8 cellular contexts compared by ENCODE assay signal in the genomic region with DNA sequence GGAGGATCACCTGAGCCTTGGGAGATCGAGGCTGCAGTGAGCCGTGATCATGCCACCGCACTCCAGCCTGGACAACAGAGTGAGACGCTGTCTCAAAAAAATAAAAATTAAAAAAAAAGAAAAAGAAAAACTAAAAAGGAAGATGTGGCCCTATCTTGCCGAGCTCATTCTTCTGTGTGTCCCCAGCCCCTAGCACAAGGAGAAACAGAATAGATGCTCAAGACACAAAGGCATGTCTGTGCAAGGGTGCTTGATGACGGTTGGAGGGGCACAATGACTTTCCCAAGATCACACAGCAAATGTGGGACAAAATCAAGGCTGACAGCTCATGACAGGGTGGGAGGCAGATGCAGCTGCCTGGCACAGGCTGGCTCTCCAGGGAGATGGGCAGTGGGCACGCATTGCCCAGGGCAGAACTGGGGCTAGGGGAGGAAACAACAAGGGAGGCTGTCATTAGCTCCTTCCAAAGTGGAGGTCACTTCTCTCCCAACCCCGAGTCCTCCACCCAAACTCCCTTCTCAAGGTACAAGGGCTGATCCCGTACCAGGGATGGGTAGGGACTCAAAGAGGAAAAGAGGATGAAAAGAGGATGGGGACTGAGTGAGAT. TPM values are rescaled to one million over a fixed set of nuclear protein-coding genes. Genes with fewer than 3 reads are reported as not detected.
A peak's percentile ranks its signal among the peaks of the same experiment; 100 is the strongest.
DNase-seq lines count a peak whose midpoint lies in the region; ATAC-seq and TF ChIP-seq lines count a peak whose summit lies in the region.

No MANE protein-coding gene starts in this region.

- H2BK5ac ChIP-seq in neuronal stem cell (ENCODE audit: low read length), result peak overlapping the region; percentile 90

- peak overlapping the region; percentile 72 for H3K9ac ChIP-seq in PC-3 (ENCODE audit: low read length)
- peak overlapping the region; percentile 88 for H3K9ac ChIP-seq in endocrine pancreas (ENCODE audit: control insufficient read depth, insufficient read depth, low read length)
- H3K9ac ChIP-seq in neuronal stem cell (ENCODE audit: low read depth, low read length, poor library complexity), result peak overlapping the region; percentile 84

- peak overlapping the region; percentile 1 for H3K18ac ChIP-seq in neuronal stem cell (ENCODE audit: low read length)

- no peaks in the 10 kb centered on the region for H3K9me2 ChIP-seq in PC-3 (replicated peaks; ENCODE audit: low read length)

- CTCF ChIA-PET in PC-3 (lab: Charles Lee), result no interaction called here

- H3K14ac ChIP-seq in neuronal stem cell (ENCODE audit: low read length), result no peak overlapping the region

- H3K36me3 ChIP-seq in PC-3 (ENCODE audit: low read depth, low read length) (peaks cover 11% of the 10 kb centered on the region; the same call in 1 of the 2 replicates), endocrine pancreas (ENCODE audit: control insufficient read depth, insufficient read depth, low read length) (peaks cover 3% of the 10 kb centered on the region), neuronal stem cell (replicated peaks in 1 of 2; ENCODE audit: control insufficient read depth in 2 of 2, insufficient read depth in 2 of 2, low read length in 2 of 2) (peaks cover 6 to 14% of the 10 kb centered on the region in 2 donors)

- H3K23ac ChIP-seq in neuronal stem cell (ENCODE audit: low read depth, low read length, poor library complexity), result no peak overlapping the region

- no peak overlapping the region for H4K8ac ChIP-seq in neuronal stem cell (ENCODE audit: low read depth, low read length)

- H2BK12ac ChIP-seq in neuronal stem cell (ENCODE audit: low read length), result no peak overlapping the region

- no peaks in the 10 kb centered on the region for H4K20me1 ChIP-seq in PC-3 (ENCODE audit: low read length)

- no peaks in the 10 kb centered on the region for H3F3A ChIP-seq in PC-3 (ENCODE audit: low read length, unreplicated experiment)

- H3K36me3 Mint-ChIP-seq in CD14-positive monocyte, result peaks cover 0 to 3% of the 10 kb centered on the region in 2 donors

- H4K91ac ChIP-seq in neuronal stem cell (ENCODE audit: low read depth, low read length, poor library complexity), result no peak overlapping the region

- H3K27ac ChIP-seq in PC-3 (ENCODE audit: low read length), result peak overlapping the region; percentile 81; the same call in 1 of the 2 replicates
- H3K27ac ChIP-seq in neuronal stem cell (replicated peaks; ENCODE audit: low read length), result peak overlapping the region; percentile 81

- H3K27me3 Mint-ChIP-seq in CD14-positive monocyte (ENCODE audit: low read depth in 3 of 3), result peaks cover 4 to 18% (median 10%) of the 10 kb centered on the region in 3 donors

- no TSS peak for BruUV-seq in PC-3 (replicated peaks; lab: Mats Ljungman, UMichigan)

- ATAC-seq in PC-3 (no peak), GM21717 (IDR thresholded peaks at IDR 0.05; ENCODE audit: unreplicated experiment) (no peak)

- TF ChIP-seq CTCF in CD14-positive monocyte (IDR thresholded peaks at IDR 0.05), result no peak
- TF ChIP-seq CTCF in PC-3 (conservative IDR thresholded peaks at IDR 0.05; ENCODE audit: low read depth, low read length), result no peak

- H3K4me3 Mint-ChIP-seq in CD14-positive monocyte, result peak overlapping the region; percentile 89 to 99

- POLR2A ChIA-PET in PC-3 (lab: Charles Lee; ENCODE audit: unreplicated experiment), result no interaction called here

- no peak for DNase-seq in CD14-positive monocyte (ENCODE audit: low spot score)
- no peak for DNase-seq in PC-3
- no peak for DNase-seq in neuronal stem cell (ENCODE audit: low spot score)
- DNase-seq in NCI-H1436 (lab: John Stamatoyannopoulos, UW), result no peak
- DNase-seq in middle frontal gyrus (ENCODE audit: extremely low spot score, low spot score), result no peak
- no peak for DNase-seq in GDM1 (lab: John Stamatoyannopoulos, UW)

- no peaks in the 10 kb centered on the region for H3K27me3 ChIP-seq in PC-3 (ENCODE audit: low read length)
- H3K27me3 ChIP-seq in endocrine pancreas (ENCODE audit: control insufficient read depth, insufficient read depth, low read length), result no peaks in the 10 kb centered on the region
- H3K27me3 ChIP-seq in neuronal stem cell (ENCODE audit: control insufficient read depth in 3 of 3, insufficient read depth in 3 of 3, low read depth in 1 of 3, low read length in 3 of 3), result peaks cover 0 to 3% (median 0%) of the 10 kb centered on the region in 3 experiments

- H3K4me2 ChIP-seq in PC-3 (ENCODE audit: low read length) (peak overlapping the region; percentile 92), neuronal stem cell (ENCODE audit: insufficient read depth, low read length, poor library complexity, severe bottlenecking) (peak overlapping the region; percentile 93)

- peaks cover 16% of the 10 kb centered on the region for H3K4me1 Mint-ChIP-seq in CD14-positive monocyte

- H2BK15ac ChIP-seq in neuronal stem cell (ENCODE audit: low read length), result no peak overlapping the region

- H3K4me1 ChIP-seq in PC-3 (ENCODE audit: insufficient read depth, low read length) (peaks cover 12% of the 10 kb centered on the region), endocrine pancreas (ENCODE audit: control insufficient read depth, insufficient read depth, low read length) (no peaks in the 10 kb centered on the region), neuronal stem cell (ENCODE audit: control insufficient read depth in 2 of 2, insufficient read depth in 1 of 2, low read depth in 1 of 2, low read length in 2 of 2) (peaks cover 8 to 11% of the 10 kb centered on the region in 2 donors)

- H3K27ac Mint-ChIP-seq in CD14-positive monocyte, result peak overlapping the region in 4 of 7 donors; percentile 24 to 73 (median 42)

- intact Hi-C loops in CD14-positive monocyte (cut with micrococcal nuclease), result no loop called here
- intact Hi-C loops in PC-3 (cut with micrococcal nuclease), result no loop called here

- WGBS in neuronal stem cell (ENCODE audit: extremely low coverage in 2 of 2, insufficient read length in 2 of 2, insufficient replicate concordance in 1 of 2), 2 donors, result no CpG with 5 or more reads among the region's 9 CpGs

- peaks cover 11% of the 10 kb centered on the region; the same call in 1 of the 2 replicates for H3K79me2 ChIP-seq in PC-3 (ENCODE audit: low read length)

- H3K4me3 ChIP-seq in PC-3 (ENCODE audit: low read length) (peak overlapping the region; percentile 79), endocrine pancreas (ENCODE audit: control insufficient read depth, insufficient read depth, low read length) (no peak overlapping the region), neuronal stem cell (ENCODE audit: low read length in 2 of 2) (peak overlapping the region; percentile 79 to 99)

- H3K9me3 Mint-ChIP-seq in CD14-positive monocyte, result peaks cover 6 to 20% (median 17%) of the 10 kb centered on the region in 7 donors

- H3K4ac ChIP-seq in neuronal stem cell (ENCODE audit: low read length), result no peak overlapping the region

- H2BK120ac ChIP-seq in neuronal stem cell (ENCODE audit: low read depth, low read length), result no peak overlapping the region

- H2AFZ ChIP-seq in PC-3 (ENCODE audit: low read length), result peak overlapping the region; percentile 91
- peak overlapping the region; percentile 94 for H2AFZ ChIP-seq in neuronal stem cell (ENCODE audit: low read length)

- peaks cover 8% of the 10 kb centered on the region for H3K9me3 ChIP-seq in PC-3 (ENCODE audit: low read length)
- no peaks in the 10 kb centered on the region for H3K9me3 ChIP-seq in endocrine pancreas (ENCODE audit: control insufficient read depth, low read length)
- H3K9me3 ChIP-seq in neuronal stem cell (replicated peaks in 1 of 2; ENCODE audit: control insufficient read depth in 2 of 2, insufficient read depth in 1 of 2, low read depth in 1 of 2, low read length in 2 of 2), result no peaks in the 10 kb centered on the region

- no peak overlapping the region for H2AK5ac ChIP-seq in neuronal stem cell (ENCODE audit: low read depth, low read length)

- H3K79me1 ChIP-seq in neuronal stem cell (ENCODE audit: low read depth, low read length), result peaks cover 2% of the 10 kb centered on the region

RNA-seq across cellular contexts. Expression of a gene that starts 0.8 kb away (rescaled TPM):
- under 1 TPM; 0.09 to 0.56 TPM for polyA plus RNA-seq in CD14-positive monocyte
- 50.7 and 55.7 TPM in 2 replicates for total RNA-seq in PC-3 (2014; rRNA removed)
- polyA plus RNA-seq in neuronal stem cell (2013, experiment 1 of 2), result 27.7 TPM
- 26.1 TPM for polyA plus RNA-seq in neuronal stem cell (2013, experiment 2 of 2)

RNA-seq across cellular contexts. Expression of a gene that starts 20.8 kb away (rescaled TPM):
- under 1 TPM; 0.03 to 0.12 TPM for polyA plus RNA-seq in CD14-positive monocyte
- total RNA-seq in PC-3 (2014; rRNA removed), result 13.8 and 18.7 TPM in 2 replicates
- polyA plus RNA-seq in neuronal stem cell (2013, experiment 1 of 2), result 52.4 TPM
- polyA plus RNA-seq in neuronal stem cell (2013, experiment 2 of 2), result 51.5 TPM

RNA-seq across cellular contexts. Expression of a gene that starts 34.4 kb away (rescaled TPM):
- polyA plus RNA-seq in CD14-positive monocyte, result 1 to 10 TPM; 8.0 to 9.4 TPM
- total RNA-seq in PC-3 (2014; rRNA removed), result 160 and 193 TPM in 2 replicates
- 5.1 TPM for polyA plus RNA-seq in neuronal stem cell (2013, experiment 1 of 2)
- 4.6 TPM for polyA plus RNA-seq in neuronal stem cell (2013, experiment 2 of 2)

RNA-seq across cellular contexts. Expression of a gene that starts 48.8 kb away (rescaled TPM):
- 1 to 10 TPM; 4.5 to 5.6 TPM for polyA plus RNA-seq in CD14-positive monocyte
- 18.5 and 21.5 TPM in 2 replicates for total RNA-seq in PC-3 (2014; rRNA removed)
- 40.2 TPM for polyA plus RNA-seq in neuronal stem cell (2013, experiment 1 of 2)
- 40.1 TPM for polyA plus RNA-seq in neuronal stem cell (2013, experiment 2 of 2)

RNA-seq across cellular contexts. Expression of a gene that starts 55.6 kb away (rescaled TPM):
- polyA plus RNA-seq in CD14-positive monocyte, result under 1 TPM; 0.28 to 0.88 TPM
- total RNA-seq in PC-3 (2014; rRNA removed), result 3.4 and 5.0 TPM in 2 replicates
- polyA plus RNA-seq in neuronal stem cell (2013, experiment 1 of 2), result 23.9 TPM
- 23.8 TPM for polyA plus RNA-seq in neuronal stem cell (2013, experiment 2 of 2)
